In genomic region chr12:54429014-54429471, GRCh38 we compare ENCODE assay signal across 13 cellular contexts. TPM values are rescaled to one million over a fixed set of nuclear protein-coding genes. Genes with fewer than 3 reads are reported as not detected.
DNase-seq lines count a peak whose midpoint lies in the region; ATAC-seq and TF ChIP-seq lines count a peak whose summit lies in the region.
"Had no signal": no experiment of that assay in that cellular context is flagged by ENCODE, and none has a peak within 500 bp of the region (broad histone marks: within the 10 kb centered on the region; RNA-seq: fewer than 3 reads in every experiment).

No MANE protein-coding gene starts in this region.

- CTCF ChIA-PET in activated CD4-positive, alpha-beta T cell treated with anti-CD3 and anti-CD28 coated beads, Interleukin-2, amount 10 ng/mL, durations not matched to agents 7 days and 5 days (lab: Charles Lee) = interaction anchor here (1.2 to 4.5 kb wide), 8 partner anchors 9 to 50 kb away, joined by 3 to 25 read pairs (median 6); no protein-coding TSS in a partner anchor

- peaks cover 34% of the 10 kb centered on the region for H3K4me1 Mint-ChIP-seq in stimulated activated naive CD8-positive, alpha-beta T cell treated with anti-CD3 and anti-CD28 coated beads, Interleukin-15, Interleukin-2, amounts not matched to agents 100 ng/mL and 50 ng/mL, for 24 hours (ENCODE audit: low read depth)
- H3K4me1 Mint-ChIP-seq in stimulated activated naive CD8-positive, alpha-beta T cell treated with anti-CD3 and anti-CD28 coated beads, Interleukin-15, amount 100 ng/mL, for 72 hours = peaks cover 41% of the 10 kb centered on the region
- peaks cover 65 to 79% of the 10 kb centered on the region in 2 donors for H3K4me1 Mint-ChIP-seq in natural killer cell
- H3K4me1 Mint-ChIP-seq in activated CD4-positive, alpha-beta T cell treated with anti-CD3 and anti-CD28 coated beads, Interleukin-2, amount 10 ng/mL, durations not matched to agents 7 days and 5 days = peaks cover 44% of the 10 kb centered on the region

- intact Hi-C loops in esophagus muscularis mucosa (cut with DNase I) (no loop called here), natural killer cell (cut with micrococcal nuclease) (no loop called here), aorta (cut with DNase I) (no loop called here)

- no peak for DNase-seq in stimulated activated naive CD8-positive, alpha-beta T cell treated with anti-CD3 and anti-CD28 coated beads, Interleukin-15, amount 100 ng/mL, for 72 hours
- DNase-seq in esophagus muscularis mucosa (ENCODE audit: extremely low spot score) (no peak), natural killer cell (no peak), aorta (no peak), NK-92 (lab: John Stamatoyannopoulos, UW; ENCODE audit: unreplicated experiment) (no peak)
- DNase-seq in activated CD4-positive, alpha-beta T cell treated with anti-CD3 and anti-CD28 coated beads, Interleukin-2, amount 10 ng/mL, durations not matched to agents 7 days and 5 days = no peak
- DNase-seq: activated T-cell treated with anti-CD3 and anti-CD28 coated beads for 4 hours, body of pancreas, DND-41, NCI-H1417 treated with DMSO at 0.1 percent for 48 hours had no signal

- peak overlapping the region; percentile 50 for H3K27ac Mint-ChIP-seq in stimulated activated naive CD8-positive, alpha-beta T cell treated with anti-CD3 and anti-CD28 coated beads, Interleukin-15, Interleukin-2, amounts not matched to agents 100 ng/mL and 50 ng/mL, for 24 hours
- no peak overlapping the region for H3K27ac Mint-ChIP-seq in stimulated activated naive CD8-positive, alpha-beta T cell treated with anti-CD3 and anti-CD28 coated beads, Interleukin-15, amount 100 ng/mL, for 72 hours
- H3K27ac Mint-ChIP-seq in natural killer cell = peak overlapping the region; percentile 34 to 86
- no peak overlapping the region for H3K27ac Mint-ChIP-seq in activated CD4-positive, alpha-beta T cell treated with anti-CD3 and anti-CD28 coated beads, Interleukin-2, amount 10 ng/mL, durations not matched to agents 7 days and 5 days

- no peaks in the 10 kb centered on the region for H3K36me3 ChIP-seq in esophagus muscularis mucosa
- H3K36me3 ChIP-seq in aorta (ENCODE audit: control insufficient read depth in 1 of 2, insufficient read depth in 2 of 2, low read length in 1 of 2) = no peaks in the 10 kb centered on the region

- WGBS in esophagus muscularis mucosa = 58% methylated on average over 3 of the region's 3 CpGs
- 73 to 81% methylated on average over 3 of the region's 3 CpGs for WGBS in aorta, 2 donors

- H3K4me3 ChIP-seq in esophagus muscularis mucosa (peak overlapping the region in 2 of 4 donors; percentile 15 to 18), aorta (ENCODE audit: low read length in 2 of 2) (no peak overlapping the region)
- H3K4me3 ChIP-seq: body of pancreas had no signal

- no peak for TF ChIP-seq EP300 in esophagus muscularis mucosa (IDR thresholded peaks at IDR 0.05)

- peaks cover 84 to 97% (median 94%) of the 10 kb centered on the region in 4 donors for H3K4me1 ChIP-seq in esophagus muscularis mucosa
- H3K4me1 ChIP-seq in aorta (ENCODE audit: control insufficient read depth in 1 of 2, insufficient read depth in 2 of 2, low read length in 2 of 2) = peaks cover 2 to 15% of the 10 kb centered on the region in 2 donors

- H3K9me3 Mint-ChIP-seq in stimulated activated naive CD8-positive, alpha-beta T cell treated with anti-CD3 and anti-CD28 coated beads, Interleukin-15, Interleukin-2, amounts not matched to agents 100 ng/mL and 50 ng/mL, for 24 hours = no peaks in the 10 kb centered on the region
- H3K9me3 Mint-ChIP-seq in stimulated activated naive CD8-positive, alpha-beta T cell treated with anti-CD3 and anti-CD28 coated beads, Interleukin-15, amount 100 ng/mL, for 72 hours = no peaks in the 10 kb centered on the region
- H3K9me3 Mint-ChIP-seq in natural killer cell = no peaks in the 10 kb centered on the region
- no peaks in the 10 kb centered on the region for H3K9me3 Mint-ChIP-seq in activated CD4-positive, alpha-beta T cell treated with anti-CD3 and anti-CD28 coated beads, Interleukin-2, amount 10 ng/mL, durations not matched to agents 7 days and 5 days

- H3K4me3 Mint-ChIP-seq in stimulated activated naive CD8-positive, alpha-beta T cell treated with anti-CD3 and anti-CD28 coated beads, Interleukin-15, Interleukin-2, amounts not matched to agents 100 ng/mL and 50 ng/mL, for 24 hours = no peak overlapping the region
- no peak overlapping the region for H3K4me3 Mint-ChIP-seq in stimulated activated naive CD8-positive, alpha-beta T cell treated with anti-CD3 and anti-CD28 coated beads, Interleukin-15, amount 100 ng/mL, for 72 hours
- peak overlapping the region; percentile 42 for H3K4me3 Mint-ChIP-seq in natural killer cell
- H3K4me3 Mint-ChIP-seq in activated CD4-positive, alpha-beta T cell treated with anti-CD3 and anti-CD28 coated beads, Interleukin-2, amount 10 ng/mL, durations not matched to agents 7 days and 5 days = no peak overlapping the region

- H3K9me3 ChIP-seq in esophagus muscularis mucosa (no peaks in the 10 kb centered on the region), aorta (ENCODE audit: control insufficient read depth, low read length) (no peaks in the 10 kb centered on the region)
- H3K9me3 ChIP-seq: body of pancreas had no signal

- POLR2A ChIA-PET in activated CD4-positive, alpha-beta T cell treated with anti-CD3 and anti-CD28 coated beads, Interleukin-2, amount 10 ng/mL, durations not matched to agents 7 days and 5 days (lab: Charles Lee) = no interaction called here

- no peak for TF ChIP-seq POLR2A in esophagus muscularis mucosa (IDR thresholded peaks at IDR 0.05; ENCODE audit: low read depth)

- H3K36me3 Mint-ChIP-seq in stimulated activated naive CD8-positive, alpha-beta T cell treated with anti-CD3 and anti-CD28 coated beads, Interleukin-15, Interleukin-2, amounts not matched to agents 100 ng/mL and 50 ng/mL, for 24 hours (ENCODE audit: low read depth) = no peaks in the 10 kb centered on the region
- H3K36me3 Mint-ChIP-seq in natural killer cell = no peaks in the 10 kb centered on the region
- H3K36me3 Mint-ChIP-seq in activated CD4-positive, alpha-beta T cell treated with anti-CD3 and anti-CD28 coated beads, Interleukin-2, amount 10 ng/mL, durations not matched to agents 7 days and 5 days (ENCODE audit: low read depth) = no peaks in the 10 kb centered on the region

- TF ChIP-seq CTCF in esophagus muscularis mucosa (IDR thresholded peaks at IDR 0.05) = no peak
- no peak for TF ChIP-seq CTCF in natural killer cell (IDR thresholded peaks at IDR 0.05)

- ATAC-seq in stimulated activated naive CD8-positive, alpha-beta T cell treated with anti-CD3 and anti-CD28 coated beads, Interleukin-15, amount 100 ng/mL, for 72 hours = no peak
- ATAC-seq in natural killer cell = no peak
- no peak for ATAC-seq in aorta (ENCODE audit: low FRiP score)
- ATAC-seq in GM18873 (IDR thresholded peaks at IDR 0.05; ENCODE audit: low FRiP score, unreplicated experiment) = no peak
- ATAC-seq: body of pancreas had no signal

- H3K27me3 ChIP-seq in esophagus muscularis mucosa = no peaks in the 10 kb centered on the region
- no peaks in the 10 kb centered on the region for H3K27me3 ChIP-seq in aorta (ENCODE audit: control insufficient read depth in 1 of 2, insufficient read depth in 2 of 2, low read length in 1 of 2)
- H3K27me3 ChIP-seq: body of pancreas had no signal

- H3K27ac ChIP-seq in esophagus muscularis mucosa (replicated peaks in 1 of 4) (peak overlapping the region; percentile 64 to 97 (median 94)), aorta (ENCODE audit: low read depth in 1 of 2, low read length in 2 of 2) (peak overlapping the region; percentile 37 to 72)

- no peaks in the 10 kb centered on the region for H3K27me3 Mint-ChIP-seq in stimulated activated naive CD8-positive, alpha-beta T cell treated with anti-CD3 and anti-CD28 coated beads, Interleukin-15, Interleukin-2, amounts not matched to agents 100 ng/mL and 50 ng/mL, for 24 hours
- no peaks in the 10 kb centered on the region for H3K27me3 Mint-ChIP-seq in stimulated activated naive CD8-positive, alpha-beta T cell treated with anti-CD3 and anti-CD28 coated beads, Interleukin-15, amount 100 ng/mL, for 72 hours
- no peaks in the 10 kb centered on the region for H3K27me3 Mint-ChIP-seq in natural killer cell (ENCODE audit: low read depth in 2 of 2)
- peaks cover 40% of the 10 kb centered on the region for H3K27me3 Mint-ChIP-seq in activated CD4-positive, alpha-beta T cell treated with anti-CD3 and anti-CD28 coated beads, Interleukin-2, amount 10 ng/mL, durations not matched to agents 7 days and 5 days

RNA-seq across cellular contexts. Expression of gene ITGA5, which starts 10.0 kb away (rescaled TPM):
- total RNA-seq in esophagus muscularis mucosa = 100 to 1,000 TPM; 264 to 785 (median 602) TPM
- 100 to 1,000 TPM; 177 to 232 (median 207) TPM for total RNA-seq in natural killer cell
- 1,000 to 10,000 TPM in 1 of 2 donors, 100 to 1,000 TPM in 1; 241 to 1,416 TPM for total RNA-seq in aorta
- polyA plus RNA-seq in aorta = 100 to 1,000 TPM in 1 of 2 donors, 10 to 100 TPM in 1; 26.5 to 464 TPM
- 10 to 100 TPM; 83.5 to 88.7 TPM for total RNA-seq in activated CD4-positive, alpha-beta T cell treated with anti-CD3 and anti-CD28 coated beads, Interleukin-2, amount 10 ng/mL, durations not matched to agents 7 days and 5 days

RNA-seq across cellular contexts. Expression of gene GTSF1, which starts 44.4 kb away (rescaled TPM):
- total RNA-seq in esophagus muscularis mucosa (not detected), natural killer cell (1 to 10 TPM; 3.2 to 4.2 (median 4.0) TPM), aorta (not detected)
- 1 to 10 TPM in 1 of 2 donors, not detected in 1; 1.5 TPM for polyA plus RNA-seq in aorta
- total RNA-seq in activated CD4-positive, alpha-beta T cell treated with anti-CD3 and anti-CD28 coated beads, Interleukin-2, amount 10 ng/mL, durations not matched to agents 7 days and 5 days = 10 to 100 TPM in 1 of 2 experiments, 1 to 10 TPM in 1; 8.5 to 10.8 TPM
- total RNA-seq: body of pancreas, H4 had no signal

RNA-seq across cellular contexts. Expression of gene ZNF385A, which starts 44.5 kb away (rescaled TPM):
- total RNA-seq in esophagus muscularis mucosa (10 to 100 TPM; 15.7 to 32.6 (median 19.4) TPM), natural killer cell (1 to 10 TPM; 5.4 to 9.8 (median 8.9) TPM), aorta (10 to 100 TPM; 22.2 to 27.6 TPM)
- polyA plus RNA-seq in aorta = 10 to 100 TPM in 1 of 2 donors, 1 to 10 TPM in 1; 4.1 to 11.5 TPM
- total RNA-seq in activated CD4-positive, alpha-beta T cell treated with anti-CD3 and anti-CD28 coated beads, Interleukin-2, amount 10 ng/mL, durations not matched to agents 7 days and 5 days = 1 to 10 TPM in 1 of 2 experiments, under 1 TPM in 1; 0.48 to 1.3 TPM

Comparison
In these comparisons a context has a peak if more than half of its experiments do, and no peak if none do; other contexts are left out.
1. H3K27ac Mint-ChIP-seq: peak in stimulated activated naive CD8-positive, alpha-beta T cell treated with anti-CD3 and anti-CD28 coated beads, Interleukin-15, Interleukin-2, amounts not matched to agents 100 ng/mL and 50 ng/mL, for 24 hours (single experiment) and natural killer cell (2 of 2); none in stimulated activated naive CD8-positive, alpha-beta T cell treated with anti-CD3 and anti-CD28 coated beads, Interleukin-15, amount 100 ng/mL, for 72 hours (0 of 2) and activated CD4-positive, alpha-beta T cell treated with anti-CD3 and anti-CD28 coated beads, Interleukin-2, amount 10 ng/mL, durations not matched to agents 7 days and 5 days (single experiment).